In the genomic region with DNA sequence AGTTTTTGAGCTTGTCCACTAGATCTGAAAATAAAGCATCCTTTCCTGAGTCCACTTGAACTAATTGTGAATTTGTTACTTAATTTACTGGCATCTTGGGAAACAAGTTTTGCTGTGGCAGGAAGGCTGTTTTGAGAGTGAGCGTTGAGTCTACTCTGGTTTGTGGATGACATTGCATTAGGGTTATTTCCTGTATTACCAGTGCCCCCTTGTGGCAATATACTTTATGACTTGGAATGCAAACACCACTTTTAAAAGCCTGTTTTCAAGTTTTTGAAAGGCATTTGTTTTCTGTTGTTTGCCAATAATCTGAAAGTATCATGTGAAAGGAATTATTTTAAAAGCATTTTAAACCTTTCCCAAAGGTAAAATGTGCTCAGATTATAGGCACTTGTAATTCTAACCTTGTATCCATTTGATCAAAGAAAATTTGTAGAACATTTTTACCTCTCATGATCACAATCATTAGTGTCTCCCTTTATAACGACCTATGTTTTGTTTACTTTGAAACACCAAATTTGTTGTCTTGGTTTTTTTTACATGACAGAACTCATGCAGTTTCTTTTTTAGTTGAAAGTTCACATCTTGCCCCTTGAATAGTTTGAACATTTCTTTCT, we compare ENCODE assay signal across 9 cellular contexts. TPM values are rescaled to one million over a fixed set of nuclear protein-coding genes. Genes with fewer than 3 reads are reported as not detected.
DNase-seq lines count a peak whose midpoint lies in the region; ATAC-seq and TF ChIP-seq lines count a peak whose summit lies in the region.
"Had no signal": no experiment of that assay in that cellular context is flagged by ENCODE, and none has a peak within 500 bp of the region (broad histone marks: within the 10 kb centered on the region; RNA-seq: fewer than 3 reads in every experiment).

No MANE protein-coding gene starts in this region.

- no peaks in the 10 kb centered on the region for H3K27me3 ChIP-seq in ACC112 (ENCODE audit: insufficient read depth, low read length)
- no peaks in the 10 kb centered on the region for H3K27me3 ChIP-seq in GM23248 (replicated peaks; ENCODE audit: insufficient read depth)
- H3K27me3 ChIP-seq in Karpas-422 (ENCODE audit: low read length): no peaks in the 10 kb centered on the region
- H3K27me3 ChIP-seq: SJSA1 had no signal

- TF ChIP-seq CTCF in mucosa of descending colon (IDR thresholded peaks at IDR 0.05): no peak

- H3K4me3 ChIP-seq in ACC112 (ENCODE audit: low read depth, low read length) (no peak overlapping the region), GM23248 (no peak overlapping the region), Karpas-422 (ENCODE audit: low read length) (no peak overlapping the region), mucosa of descending colon (no peak overlapping the region)
- H3K4me3 ChIP-seq: SJSA1 had no signal

- DNase-seq in EL (peak; percentile 66), GM23248 (peak; percentile 81), Karpas-422 (peak; percentile 83), SKM-1 (lab: John Stamatoyannopoulos, UW; ENCODE audit: unreplicated experiment) (peak; percentile 66), epidermal melanocyte (ENCODE audit: insufficient read length, low spot score) (peak; percentile 53), mucosa of descending colon (peak in 1 of 3 donors; percentile 81), cortex of kidney (lab: John Stamatoyannopoulos, UW) (no peak)

- H3K79me2 ChIP-seq in ACC112 (ENCODE audit: control insufficient read depth, insufficient read depth, low read length, unreplicated experiment) (no peaks in the 10 kb centered on the region), GM23248 (ENCODE audit: insufficient read depth) (no peaks in the 10 kb centered on the region), Karpas-422 (ENCODE audit: low read length) (no peaks in the 10 kb centered on the region)

- in situ Hi-C loops in GM23248 (cut with MboI): no loop called here

- 0 out of 2 replicates have a peak overlapping the region, but pooled peaks have one; percentile 2 for H3K27ac ChIP-seq in ACC112 (ENCODE audit: low read depth, low read length)
- no peak overlapping the region for H3K27ac ChIP-seq in GM23248
- H3K27ac ChIP-seq in Karpas-422 (ENCODE audit: low read length): no peak overlapping the region
- H3K27ac ChIP-seq: SJSA1 had no signal

- no peaks in the 10 kb centered on the region for H3F3A ChIP-seq in GM23248 (ENCODE audit: insufficient read depth)

- no peak overlapping the region for H2AFZ ChIP-seq in ACC112 (ENCODE audit: low read length, unreplicated experiment)
- H2AFZ ChIP-seq in GM23248: no peak overlapping the region
- H2AFZ ChIP-seq in Karpas-422 (ENCODE audit: low read length): no peak overlapping the region

- H4K20me1 ChIP-seq in GM23248 (ENCODE audit: insufficient read depth) (no peaks in the 10 kb centered on the region), Karpas-422 (ENCODE audit: insufficient read depth, low read depth, low read length) (no peaks in the 10 kb centered on the region)

- 22 to 24% methylated on average over 2 of the region's 2 CpGs for WGBS in GM23248 (ENCODE audit: low coverage in 1 of 2, low lambda C conversion rate in 2 of 2, missing lambda C conversion rate in 2 of 2), 2 experiments

- H3K9me3 ChIP-seq in GM23248 (ENCODE audit: low read depth) (no peaks in the 10 kb centered on the region), Karpas-422 (ENCODE audit: low read length) (no peaks in the 10 kb centered on the region), mucosa of descending colon (no peaks in the 10 kb centered on the region)
- H3K9me3 ChIP-seq: SJSA1 had no signal

- H3K4me1 ChIP-seq in ACC112 (ENCODE audit: control insufficient read depth, insufficient read depth, low read length, unreplicated experiment): no peaks in the 10 kb centered on the region
- H3K4me1 ChIP-seq in GM23248 (ENCODE audit: insufficient read depth): 0 out of 2 replicates have a peak, but pooled peaks cover 4% of the 10 kb centered on the region
- no peaks in the 10 kb centered on the region for H3K4me1 ChIP-seq in Karpas-422 (ENCODE audit: low read length)
- H3K4me1 ChIP-seq in mucosa of descending colon (ENCODE audit: low read depth): no peaks in the 10 kb centered on the region
- H3K4me1 ChIP-seq: SJSA1 had no signal

- H3K4me2 ChIP-seq in GM23248 (ENCODE audit: unreplicated experiment): no peak overlapping the region
- H3K4me2 ChIP-seq in Karpas-422 (ENCODE audit: low read depth, low read length, poor library complexity, severe bottlenecking): no peak overlapping the region

- H3K36me3 ChIP-seq in ACC112 (ENCODE audit: insufficient read depth, low read length) (no peaks in the 10 kb centered on the region), GM23248 (ENCODE audit: low read depth) (peaks cover 5% of the 10 kb centered on the region; the same call in 1 of the 2 replicates), Karpas-422 (ENCODE audit: insufficient read depth, low read length) (no peaks in the 10 kb centered on the region), mucosa of descending colon (ENCODE audit: low read depth) (no peaks in the 10 kb centered on the region)
- H3K36me3 ChIP-seq: SJSA1 had no signal

- intact Hi-C loops in mucosa of descending colon (cut with DNase I, micrococcal nuclease): loop anchor here in 1 of 2 donors (5.0 kb wide), 1 partner anchor 156 kb away; no protein-coding TSS in a partner anchor

- H3K9ac ChIP-seq in GM23248 (no peak overlapping the region), Karpas-422 (ENCODE audit: low read length) (no peak overlapping the region)

- peak; percentile 86 for ATAC-seq in mucosa of descending colon

- no peaks in the 10 kb centered on the region for H3K9me2 ChIP-seq in GM23248 (ENCODE audit: insufficient read depth)
- no peaks in the 10 kb centered on the region for H3K9me2 ChIP-seq in Karpas-422 (replicated peaks; ENCODE audit: insufficient read depth, low read length)

RNA-seq across cellular contexts. Expression of a gene that starts 18.0 kb away (rescaled TPM):
- 7.6 and 8.6 TPM in 2 replicates for total RNA-seq in GM23248 (2014; rRNA removed; shearing (Covaris generic))
- 6.8 and 7.1 TPM in 2 replicates for polyA plus RNA-seq in GM23248 (2016; fragmentation: Nextera tagmentation; extraction: Ambion mirVana)
- 1.5 and 5.3 TPM in 2 replicates for total RNA-seq in Karpas-422 (2014; rRNA removed; shearing (Covaris generic); ENCODE audit: low replicate concordance)
- 10 to 100 TPM in 1 of 3 donors, 1 to 10 TPM in 2; 3.4 to 10.5 (median 3.4) TPM for total RNA-seq in mucosa of descending colon
